Comparison of ENCODE assay signal across 13 cellular contexts in genomic region chr3:71056327-71056726, GRCh38.
DNase-seq lines count a peak whose midpoint lies in the region; ATAC-seq, FAIRE-seq and TF ChIP-seq lines count a peak whose summit lies in the region.
"Had no signal": no experiment of that assay in that cellular context is flagged by ENCODE, and none has a peak within 500 bp of the region (broad histone marks: within the 10 kb centered on the region; RNA-seq: fewer than 3 reads in every experiment).

No MANE protein-coding gene starts in this region.

- peaks cover 0 to 31% (median 0%) of the 10 kb centered on the region in 4 donors for H3K4me1 ChIP-seq in right lobe of liver
- peaks cover 88% of the 10 kb centered on the region for H3K4me1 ChIP-seq in HepG2 (ENCODE audit: insufficient read depth, low read length)
- H3K4me1 ChIP-seq in mucosa of descending colon (ENCODE audit: low read depth): peaks cover 56% of the 10 kb centered on the region
- H3K4me1 ChIP-seq: SJCRH30 had no signal

- H3K4me3 ChIP-seq in right lobe of liver (no peak overlapping the region), HepG2 (replicated peaks in 1 of 3; ENCODE audit: insufficient read depth in 1 of 3, low read depth in 2 of 3, low read length in 3 of 3) (no peak overlapping the region), mucosa of descending colon (no peak overlapping the region)
- H3K4me3 ChIP-seq: SJCRH30 had no signal

- no peak overlapping the region for H3K4me2 ChIP-seq in HepG2 (ENCODE audit: low read depth, low read length)

- BruUV-seq in HepG2 (replicated peaks; lab: Mats Ljungman, UMichigan): no TSS peak

- TF ChIP-seq CTCF in right lobe of liver (IDR thresholded peaks at IDR 0.05): no peak
- no peak for TF ChIP-seq CTCF in HepG2 (CRISPR knock-in tag; IDR thresholded peaks at IDR 0.05)
- TF ChIP-seq CTCF in mucosa of descending colon (IDR thresholded peaks at IDR 0.05): no peak

- H3K36me3 ChIP-seq in right lobe of liver: peaks cover 0 to 13% (median 4%) of the 10 kb centered on the region in 4 donors
- H3K36me3 ChIP-seq in HepG2 (replicated peaks in 1 of 2; ENCODE audit: control insufficient read depth in 1 of 2, insufficient read depth in 2 of 2, low read length in 2 of 2): peaks cover 4 to 26% of the 10 kb centered on the region in 2 experiments
- no peaks in the 10 kb centered on the region for H3K36me3 ChIP-seq in mucosa of descending colon (ENCODE audit: low read depth)
- H3K36me3 ChIP-seq: SJCRH30 had no signal

- no peak for TF ChIP-seq EP300 in HepG2 (IDR thresholded peaks at IDR 0.05; ENCODE audit: low read depth in 2 of 2, low read length in 2 of 2)
- no peak for TF ChIP-seq EP300 in HepG2 (CRISPR knock-in tag; IDR thresholded peaks at IDR 0.05; ENCODE audit: borderline replicate concordance)

- H3K27me3 ChIP-seq in right lobe of liver (no peaks in the 10 kb centered on the region), HepG2 (ENCODE audit: control insufficient read depth in 1 of 2, insufficient read depth in 2 of 2, low read length in 2 of 2) (no peaks in the 10 kb centered on the region)
- H3K27me3 ChIP-seq: SJCRH30 had no signal

- intact Hi-C loops in right lobe of liver (cut with DNase I): no loop called here
- intact Hi-C loops in HepG2 (cut with micrococcal nuclease; ENCODE audit: unreplicated experiment): no loop called here
- intact Hi-C loops in mucosa of descending colon (cut with DNase I, micrococcal nuclease): loop anchor here in 1 of 2 donors (10.0 kb wide), 1 partner anchor 528 kb away; the partner anchor contains the start of gene FOXP1

- POLR2A ChIA-PET in HepG2 (lab: Yijun Ruan, JAX): interaction anchor here (1.3 kb wide), 1 partner anchor 8 kb away, joined by 4 read pairs; no protein-coding TSS in a partner anchor

- H3K9me3 ChIP-seq in right lobe of liver: no peaks in the 10 kb centered on the region
- H3K9me3 ChIP-seq in HepG2 (ENCODE audit: low read length): no peaks in the 10 kb centered on the region
- no peaks in the 10 kb centered on the region for H3K9me3 ChIP-seq in mucosa of descending colon
- H3K9me3 ChIP-seq: SJCRH30 had no signal

- DNase-seq in right lobe of liver: no peak
- no peak for DNase-seq in HepG2 (ENCODE audit: low spot score)
- DNase-seq in caudate nucleus (lab: John Stamatoyannopoulos, UW): no peak
- no peak for DNase-seq in mucosa of descending colon
- no peak for DNase-seq in cortex of kidney (lab: John Stamatoyannopoulos, UW)
- DNase-seq: effector memory CD8-positive, alpha-beta T cell; NCI-H1417 treated with DMSO at 0.1 percent for 48 hours; SJCRH30; stimulated activated CD4-positive, alpha-beta T cell treated with anti-CD3 and anti-CD28 coated beads, Interleukin-2, amount 100 ng/mL, for 24 hours had no signal

- peaks cover 82% of the 10 kb centered on the region for H3K79me2 ChIP-seq in HepG2 (ENCODE audit: insufficient read depth, low read length)

- no peak for FAIRE-seq in HepG2 (lab: Jason Lieb, UNC)

- WGBS in right lobe of liver (ENCODE audit: insufficient coverage, low coverage, low lambda C conversion rate, missing lambda C conversion rate): 59% methylated on average over 4 of the region's 5 CpGs
- 94% methylated on average over 5 of the region's 5 CpGs for WGBS in HepG2 (ENCODE audit: low lambda C conversion rate)

- peak overlapping the region in 2 of 3 donors; percentile 3 to 4 for H3K27ac ChIP-seq in right lobe of liver
- no peak overlapping the region for H3K27ac ChIP-seq in HepG2 (ENCODE audit: extremely low read length, insufficient read depth, low read length)
- peak overlapping the region; percentile 2 for H3K27ac ChIP-seq in caudate nucleus (ENCODE audit: low read depth, low read length)
- H3K27ac ChIP-seq: C4-2B, SJCRH30 had no signal

- TF ChIP-seq RAD21 in HepG2 (CRISPR knock-in tag; IDR thresholded peaks at IDR 0.05): no peak

- peak in 2 of 4 donors; percentile 18 to 21 for ATAC-seq in right lobe of liver
- ATAC-seq in HepG2: no peak
- peak; percentile 17 for ATAC-seq in mucosa of descending colon
- ATAC-seq in GM18873 (IDR thresholded peaks at IDR 0.05; ENCODE audit: low FRiP score, unreplicated experiment): no peak
- ATAC-seq in HG03097 (IDR thresholded peaks at IDR 0.05; ENCODE audit: low FRiP score, unreplicated experiment): no peak
- ATAC-seq in HG03342 (IDR thresholded peaks at IDR 0.05; ENCODE audit: unreplicated experiment): no peak
- ATAC-seq: effector memory CD8-positive, alpha-beta T cell had no signal

- no peak overlapping the region for H3K9ac ChIP-seq in HepG2 (ENCODE audit: insufficient read depth, low read depth, low read length)

- no peak overlapping the region for H2AFZ ChIP-seq in HepG2 (ENCODE audit: low read length)

- CTCF ChIA-PET in HepG2 (lab: Yijun Ruan, JAX; ENCODE audit: low intra/inter-chr PET ratio, low total read pairs): no interaction called here

- in situ Hi-C loops in HepG2 (cut with HindIII; ENCODE audit: extremely low pct_ligation_motif_present, low pct_unique_long_range_greater_than_20kb): loop anchor here (10.0 kb wide), 1 partner anchor 528 kb away; the partner anchor contains the start of gene FOXP1

- H4K20me1 ChIP-seq in HepG2 (ENCODE audit: insufficient read depth, low read length): peaks cover 5% of the 10 kb centered on the region

- TF ChIP-seq POLR2A in right lobe of liver (IDR thresholded peaks at IDR 0.05): no peak
- no peak for TF ChIP-seq POLR2A in HepG2 (IDR thresholded peaks at IDR 0.05; ENCODE audit: insufficient read depth in 1 of 2, low read depth in 2 of 2, low read length in 2 of 2)

TF ChIP-seq in HepG2, 621 proteins besides CTCF, POLR2A, EP300 and RAD21:
- TF ChIP-seq ZNF770 (CRISPR knock-in tag; IDR thresholded peaks at IDR 0.05): no peak
- no peak for TF ChIP-seq ZMAT3 (CRISPR knock-in tag; conservative IDR thresholded peaks at IDR 0.05)
- TF ChIP-seq MTA1 (CRISPR knock-in tag; IDR thresholded peaks at IDR 0.05; ENCODE audit: borderline replicate concordance): no peak
- TF ChIP-seq ELF1 (CRISPR knock-in tag; IDR thresholded peaks at IDR 0.05): no peak
- no peak for TF ChIP-seq HDAC1 (CRISPR knock-in tag; IDR thresholded peaks at IDR 0.05)
- TF ChIP-seq ZNF441 (CRISPR knock-in tag; IDR thresholded peaks at IDR 0.05; ENCODE audit: borderline replicate concordance): no peak
- no peak for TF ChIP-seq ZNF331 (CRISPR knock-in tag; IDR thresholded peaks at IDR 0.05)
- no peak for TF ChIP-seq KLF11 (CRISPR knock-in tag; IDR thresholded peaks at IDR 0.05)
- TF ChIP-seq ZFP1 (CRISPR knock-in tag; IDR thresholded peaks at IDR 0.05): no peak
- no peak for TF ChIP-seq PLRG1 (conservative IDR thresholded peaks at IDR 0.05)
- TF ChIP-seq ZNF660 (CRISPR knock-in tag; IDR thresholded peaks at IDR 0.05; ENCODE audit: borderline replicate concordance, low read depth): no peak
- no peak for TF ChIP-seq GTF3A (CRISPR knock-in tag; conservative IDR thresholded peaks at IDR 0.05)
- TF ChIP-seq PCBP2 (optimal IDR thresholded peaks at IDR 0.05; ENCODE audit: low read depth, low read length, poor library complexity, severe bottlenecking): no peak
